In genomic region chr19:9752701-9753443, GRCh38 we compare ENCODE assay signal across 10 cellular contexts. TPM values are rescaled to one million over a fixed set of nuclear protein-coding genes. Genes with fewer than 3 reads are reported as not detected.
"Had no signal": no experiment of that assay in that cellular context is flagged by ENCODE, and none has a peak within 500 bp of the region (broad histone marks: within the 10 kb centered on the region; RNA-seq: fewer than 3 reads in every experiment).

No MANE protein-coding gene starts in this region.

- H3K4me2 ChIP-seq: KMS-11 had no signal

- DNase-seq: GM23248, GOT3, H7, IMR-90, KBM-7 had no signal

- H3K4me1 ChIP-seq: HAP-1 had no signal

- H3K9me3 ChIP-seq: HAP-1 had no signal

- H3K27ac ChIP-seq: GM23248, HL-60, KMS-11 had no signal

- H3K36me3 ChIP-seq: HAP-1 had no signal

- H3K9ac ChIP-seq: GM23248, KMS-11 had no signal

- ATAC-seq: HCT116 had no signal

- H3K4me3 ChIP-seq: GM23248, HAP-1 had no signal

- H2AFZ ChIP-seq: GM23248 had no signal

RNA-seq across cellular contexts. Expression of gene ZNF846, which starts 15.7 kb away (rescaled TPM):
- total RNA-seq: HT1080 had no signal
